ENCODE assay signal across 1 cellular context in the genomic region with DNA sequence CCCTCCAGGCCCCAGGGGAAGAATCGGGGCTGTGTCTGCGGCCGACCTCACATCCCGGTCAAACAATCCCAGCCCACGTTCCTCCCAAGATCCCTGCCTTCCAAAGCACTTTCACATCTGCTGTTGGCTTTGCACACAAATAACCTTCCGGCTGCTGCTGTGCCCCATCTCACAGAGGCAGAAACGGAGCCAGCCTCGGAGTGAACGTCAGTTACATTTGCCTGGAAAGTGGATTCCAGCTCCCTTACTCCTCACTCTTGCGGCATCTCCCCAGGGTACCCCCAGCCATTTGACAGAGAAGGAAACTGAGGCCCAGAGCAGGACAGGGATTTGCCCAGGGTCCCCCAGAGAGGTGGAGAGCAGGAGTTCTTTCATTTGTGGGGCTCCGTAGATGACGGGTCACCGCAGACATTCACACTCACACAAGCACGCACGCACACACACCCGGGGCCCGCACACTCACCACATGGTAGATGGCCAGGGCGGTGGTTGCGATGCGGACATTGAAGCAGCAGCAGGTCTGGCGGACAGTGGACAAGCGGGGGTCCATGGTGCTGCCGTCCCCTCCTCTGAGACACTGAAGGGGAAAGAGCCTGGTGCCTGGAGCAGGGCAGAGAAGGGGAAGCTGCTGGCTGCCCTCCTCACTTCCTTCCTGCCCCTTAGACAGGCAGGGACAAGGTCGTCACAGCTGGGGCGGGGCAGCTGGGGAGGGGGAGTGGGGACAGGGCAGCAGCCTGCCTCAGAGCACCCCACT.
TF ChIP-seq lines count a peak whose summit lies in the region.

A gene with protein sequence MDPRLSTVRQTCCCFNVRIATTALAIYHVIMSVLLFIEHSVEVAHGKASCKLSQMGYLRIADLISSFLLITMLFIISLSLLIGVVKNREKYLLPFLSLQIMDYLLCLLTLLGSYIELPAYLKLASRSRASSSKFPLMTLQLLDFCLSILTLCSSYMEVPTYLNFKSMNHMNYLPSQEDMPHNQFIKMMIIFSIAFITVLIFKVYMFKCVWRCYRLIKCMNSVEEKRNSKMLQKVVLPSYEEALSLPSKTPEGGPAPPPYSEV (minus strand): TSS at position 579 of the 754 bp plus-strand sequence. CDS start 29 bp downstream, at position 550.

TF ChIP-seq in GM12878, 131 proteins besides CTCF, POLR2A, EP300 and RAD21 (continued from another document and continues in another):
- TF ChIP-seq SIX5 (IDR thresholded peaks at IDR 0.05; ENCODE audit: low read depth, low read length, severe bottlenecking), result no peak
- TF ChIP-seq PAX5 (IDR thresholded peaks at IDR 0.05; ENCODE audit: borderline replicate concordance, low read depth, low read length), result peak; percentile 47; the same call in 1 of the 2 replicates
- no peak for TF ChIP-seq WRNIP1 (IDR thresholded peaks at IDR 0.05; ENCODE audit: borderline replicate concordance, low read depth, low read length)
- no peak for TF ChIP-seq CBX3 (IDR thresholded peaks at IDR 0.05; ENCODE audit: borderline replicate concordance, low read depth)
- no peak for TF ChIP-seq NR2C1 (IDR thresholded peaks at IDR 0.05)
- 0 out of 2 replicates have a peak, but pooled peaks have one; percentile 33 for TF ChIP-seq IKZF1 (conservative IDR thresholded peaks at IDR 0.05)
- no peak for TF ChIP-seq ZNF217 (IDR thresholded peaks at IDR 0.05)
- no peak for TF ChIP-seq SREBF1 (IDR thresholded peaks at IDR 0.05; ENCODE audit: low read length)
- TF ChIP-seq, protein P1, sequence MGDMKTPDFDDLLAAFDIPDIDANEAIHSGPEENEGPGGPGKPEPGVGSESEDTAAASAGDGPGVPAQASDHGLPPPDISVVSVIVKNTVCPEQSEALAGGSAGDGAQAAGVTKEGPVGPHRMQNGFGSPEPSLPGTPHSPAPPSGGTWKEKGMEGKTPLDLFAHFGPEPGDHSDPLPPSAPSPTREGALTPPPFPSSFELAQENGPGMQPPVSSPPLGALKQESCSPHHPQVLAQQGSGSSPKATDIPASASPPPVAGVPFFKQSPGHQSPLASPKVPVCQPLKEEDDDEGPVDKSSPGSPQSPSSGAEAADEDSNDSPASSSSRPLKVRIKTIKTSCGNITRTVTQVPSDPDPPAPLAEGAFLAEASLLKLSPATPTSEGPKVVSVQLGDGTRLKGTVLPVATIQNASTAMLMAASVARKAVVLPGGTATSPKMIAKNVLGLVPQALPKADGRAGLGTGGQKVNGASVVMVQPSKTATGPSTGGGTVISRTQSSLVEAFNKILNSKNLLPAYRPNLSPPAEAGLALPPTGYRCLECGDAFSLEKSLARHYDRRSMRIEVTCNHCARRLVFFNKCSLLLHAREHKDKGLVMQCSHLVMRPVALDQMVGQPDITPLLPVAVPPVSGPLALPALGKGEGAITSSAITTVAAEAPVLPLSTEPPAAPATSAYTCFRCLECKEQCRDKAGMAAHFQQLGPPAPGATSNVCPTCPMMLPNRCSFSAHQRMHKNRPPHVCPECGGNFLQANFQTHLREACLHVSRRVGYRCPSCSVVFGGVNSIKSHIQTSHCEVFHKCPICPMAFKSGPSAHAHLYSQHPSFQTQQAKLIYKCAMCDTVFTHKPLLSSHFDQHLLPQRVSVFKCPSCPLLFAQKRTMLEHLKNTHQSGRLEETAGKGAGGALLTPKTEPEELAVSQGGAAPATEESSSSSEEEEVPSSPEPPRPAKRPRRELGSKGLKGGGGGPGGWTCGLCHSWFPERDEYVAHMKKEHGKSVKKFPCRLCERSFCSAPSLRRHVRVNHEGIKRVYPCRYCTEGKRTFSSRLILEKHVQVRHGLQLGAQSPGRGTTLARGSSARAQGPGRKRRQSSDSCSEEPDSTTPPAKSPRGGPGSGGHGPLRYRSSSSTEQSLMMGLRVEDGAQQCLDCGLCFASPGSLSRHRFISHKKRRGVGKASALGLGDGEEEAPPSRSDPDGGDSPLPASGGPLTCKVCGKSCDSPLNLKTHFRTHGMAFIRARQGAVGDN (IDR thresholded peaks at IDR 0.05), result peak; percentile 58; the same call in 1 of the 2 replicates
- TF ChIP-seq RELA (IDR thresholded peaks at IDR 0.05; ENCODE audit: borderline replicate concordance, partially characterized antibody), result no peak
- peak; percentile 92 for TF ChIP-seq POLR2AphosphoS5 (IDR thresholded peaks at IDR 0.05; ENCODE audit: low read length)
- TF ChIP-seq, protein P2, sequence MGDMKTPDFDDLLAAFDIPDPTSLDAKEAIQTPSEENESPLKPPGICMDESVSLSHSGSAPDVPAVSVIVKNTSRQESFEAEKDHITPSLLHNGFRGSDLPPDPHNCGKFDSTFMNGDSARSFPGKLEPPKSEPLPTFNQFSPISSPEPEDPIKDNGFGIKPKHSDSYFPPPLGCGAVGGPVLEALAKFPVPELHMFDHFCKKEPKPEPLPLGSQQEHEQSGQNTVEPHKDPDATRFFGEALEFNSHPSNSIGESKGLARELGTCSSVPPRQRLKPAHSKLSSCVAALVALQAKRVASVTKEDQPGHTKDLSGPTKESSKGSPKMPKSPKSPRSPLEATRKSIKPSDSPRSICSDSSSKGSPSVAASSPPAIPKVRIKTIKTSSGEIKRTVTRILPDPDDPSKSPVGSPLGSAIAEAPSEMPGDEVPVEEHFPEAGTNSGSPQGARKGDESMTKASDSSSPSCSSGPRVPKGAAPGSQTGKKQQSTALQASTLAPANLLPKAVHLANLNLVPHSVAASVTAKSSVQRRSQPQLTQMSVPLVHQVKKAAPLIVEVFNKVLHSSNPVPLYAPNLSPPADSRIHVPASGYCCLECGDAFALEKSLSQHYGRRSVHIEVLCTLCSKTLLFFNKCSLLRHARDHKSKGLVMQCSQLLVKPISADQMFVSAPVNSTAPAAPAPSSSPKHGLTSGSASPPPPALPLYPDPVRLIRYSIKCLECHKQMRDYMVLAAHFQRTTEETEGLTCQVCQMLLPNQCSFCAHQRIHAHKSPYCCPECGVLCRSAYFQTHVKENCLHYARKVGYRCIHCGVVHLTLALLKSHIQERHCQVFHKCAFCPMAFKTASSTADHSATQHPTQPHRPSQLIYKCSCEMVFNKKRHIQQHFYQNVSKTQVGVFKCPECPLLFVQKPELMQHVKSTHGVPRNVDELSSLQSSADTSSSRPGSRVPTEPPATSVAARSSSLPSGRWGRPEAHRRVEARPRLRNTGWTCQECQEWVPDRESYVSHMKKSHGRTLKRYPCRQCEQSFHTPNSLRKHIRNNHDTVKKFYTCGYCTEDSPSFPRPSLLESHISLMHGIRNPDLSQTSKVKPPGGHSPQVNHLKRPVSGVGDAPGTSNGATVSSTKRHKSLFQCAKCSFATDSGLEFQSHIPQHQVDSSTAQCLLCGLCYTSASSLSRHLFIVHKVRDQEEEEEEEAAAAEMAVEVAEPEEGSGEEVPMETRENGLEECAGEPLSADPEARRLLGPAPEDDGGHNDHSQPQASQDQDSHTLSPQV (IDR thresholded peaks at IDR 0.05), result no peak
- TF ChIP-seq, protein P3, sequence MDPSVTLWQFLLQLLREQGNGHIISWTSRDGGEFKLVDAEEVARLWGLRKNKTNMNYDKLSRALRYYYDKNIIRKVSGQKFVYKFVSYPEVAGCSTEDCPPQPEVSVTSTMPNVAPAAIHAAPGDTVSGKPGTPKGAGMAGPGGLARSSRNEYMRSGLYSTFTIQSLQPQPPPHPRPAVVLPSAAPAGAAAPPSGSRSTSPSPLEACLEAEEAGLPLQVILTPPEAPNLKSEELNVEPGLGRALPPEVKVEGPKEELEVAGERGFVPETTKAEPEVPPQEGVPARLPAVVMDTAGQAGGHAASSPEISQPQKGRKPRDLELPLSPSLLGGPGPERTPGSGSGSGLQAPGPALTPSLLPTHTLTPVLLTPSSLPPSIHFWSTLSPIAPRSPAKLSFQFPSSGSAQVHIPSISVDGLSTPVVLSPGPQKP (IDR thresholded peaks at IDR 0.05; ENCODE audit: low read depth, low read length), result no peak
- TF ChIP-seq, protein P4, sequence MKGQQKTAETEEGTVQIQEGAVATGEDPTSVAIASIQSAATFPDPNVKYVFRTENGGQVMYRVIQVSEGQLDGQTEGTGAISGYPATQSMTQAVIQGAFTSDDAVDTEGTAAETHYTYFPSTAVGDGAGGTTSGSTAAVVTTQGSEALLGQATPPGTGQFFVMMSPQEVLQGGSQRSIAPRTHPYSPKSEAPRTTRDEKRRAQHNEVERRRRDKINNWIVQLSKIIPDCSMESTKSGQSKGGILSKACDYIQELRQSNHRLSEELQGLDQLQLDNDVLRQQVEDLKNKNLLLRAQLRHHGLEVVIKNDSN (IDR thresholded peaks at IDR 0.05; ENCODE audit: borderline replicate concordance, extremely low read length, insufficient read depth, low read depth, low read length), result no peak
- TF ChIP-seq TCF12 (IDR thresholded peaks at IDR 0.05; ENCODE audit: low read depth, low read length), result no peak
- no peak for TF ChIP-seq HDAC6 (IDR thresholded peaks at IDR 0.05; ENCODE audit: unreplicated experiment)
- TF ChIP-seq, protein P5, sequence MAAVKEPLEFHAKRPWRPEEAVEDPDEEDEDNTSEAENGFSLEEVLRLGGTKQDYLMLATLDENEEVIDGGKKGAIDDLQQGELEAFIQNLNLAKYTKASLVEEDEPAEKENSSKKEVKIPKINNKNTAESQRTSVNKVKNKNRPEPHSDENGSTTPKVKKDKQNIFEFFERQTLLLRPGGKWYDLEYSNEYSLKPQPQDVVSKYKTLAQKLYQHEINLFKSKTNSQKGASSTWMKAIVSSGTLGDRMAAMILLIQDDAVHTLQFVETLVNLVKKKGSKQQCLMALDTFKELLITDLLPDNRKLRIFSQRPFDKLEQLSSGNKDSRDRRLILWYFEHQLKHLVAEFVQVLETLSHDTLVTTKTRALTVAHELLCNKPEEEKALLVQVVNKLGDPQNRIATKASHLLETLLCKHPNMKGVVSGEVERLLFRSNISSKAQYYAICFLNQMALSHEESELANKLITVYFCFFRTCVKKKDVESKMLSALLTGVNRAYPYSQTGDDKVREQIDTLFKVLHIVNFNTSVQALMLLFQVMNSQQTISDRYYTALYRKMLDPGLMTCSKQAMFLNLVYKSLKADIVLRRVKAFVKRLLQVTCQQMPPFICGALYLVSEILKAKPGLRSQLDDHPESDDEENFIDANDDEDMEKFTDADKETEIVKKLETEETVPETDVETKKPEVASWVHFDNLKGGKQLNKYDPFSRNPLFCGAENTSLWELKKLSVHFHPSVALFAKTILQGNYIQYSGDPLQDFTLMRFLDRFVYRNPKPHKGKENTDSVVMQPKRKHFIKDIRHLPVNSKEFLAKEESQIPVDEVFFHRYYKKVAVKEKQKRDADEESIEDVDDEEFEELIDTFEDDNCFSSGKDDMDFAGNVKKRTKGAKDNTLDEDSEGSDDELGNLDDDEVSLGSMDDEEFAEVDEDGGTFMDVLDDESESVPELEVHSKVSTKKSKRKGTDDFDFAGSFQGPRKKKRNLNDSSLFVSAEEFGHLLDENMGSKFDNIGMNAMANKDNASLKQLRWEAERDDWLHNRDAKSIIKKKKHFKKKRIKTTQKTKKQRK (IDR thresholded peaks at IDR 0.05; ENCODE audit: low read depth, low read length), result no peak
- TF ChIP-seq, protein P6, sequence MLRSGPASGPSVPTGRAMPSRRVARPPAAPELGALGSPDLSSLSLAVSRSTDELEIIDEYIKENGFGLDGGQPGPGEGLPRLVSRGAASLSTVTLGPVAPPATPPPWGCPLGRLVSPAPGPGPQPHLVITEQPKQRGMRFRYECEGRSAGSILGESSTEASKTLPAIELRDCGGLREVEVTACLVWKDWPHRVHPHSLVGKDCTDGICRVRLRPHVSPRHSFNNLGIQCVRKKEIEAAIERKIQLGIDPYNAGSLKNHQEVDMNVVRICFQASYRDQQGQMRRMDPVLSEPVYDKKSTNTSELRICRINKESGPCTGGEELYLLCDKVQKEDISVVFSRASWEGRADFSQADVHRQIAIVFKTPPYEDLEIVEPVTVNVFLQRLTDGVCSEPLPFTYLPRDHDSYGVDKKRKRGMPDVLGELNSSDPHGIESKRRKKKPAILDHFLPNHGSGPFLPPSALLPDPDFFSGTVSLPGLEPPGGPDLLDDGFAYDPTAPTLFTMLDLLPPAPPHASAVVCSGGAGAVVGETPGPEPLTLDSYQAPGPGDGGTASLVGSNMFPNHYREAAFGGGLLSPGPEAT (IDR thresholded peaks at IDR 0.05; ENCODE audit: low read depth), result no peak
- TF ChIP-seq SRF (IDR thresholded peaks at IDR 0.05; ENCODE audit: low read depth in 2 of 2, low read length in 2 of 2), result no peak
- TF ChIP-seq RAD51 (IDR thresholded peaks at IDR 0.05), result no peak
- TF ChIP-seq SIN3A (IDR thresholded peaks at IDR 0.05; ENCODE audit: low read depth, low read length), result no peak
- TF ChIP-seq RUNX3 (IDR thresholded peaks at IDR 0.05; ENCODE audit: low read length), result no peak
- no peak for TF ChIP-seq MEF2B (IDR thresholded peaks at IDR 0.05; ENCODE audit: partially characterized antibody, poor library complexity, severe bottlenecking)
- TF ChIP-seq NRF1 (conservative IDR thresholded peaks at IDR 0.05; ENCODE audit: low read depth, low read length), result no peak
- TF ChIP-seq KDM1A (IDR thresholded peaks at IDR 0.05; ENCODE audit: borderline replicate concordance), result no peak
- TF ChIP-seq, protein P7, sequence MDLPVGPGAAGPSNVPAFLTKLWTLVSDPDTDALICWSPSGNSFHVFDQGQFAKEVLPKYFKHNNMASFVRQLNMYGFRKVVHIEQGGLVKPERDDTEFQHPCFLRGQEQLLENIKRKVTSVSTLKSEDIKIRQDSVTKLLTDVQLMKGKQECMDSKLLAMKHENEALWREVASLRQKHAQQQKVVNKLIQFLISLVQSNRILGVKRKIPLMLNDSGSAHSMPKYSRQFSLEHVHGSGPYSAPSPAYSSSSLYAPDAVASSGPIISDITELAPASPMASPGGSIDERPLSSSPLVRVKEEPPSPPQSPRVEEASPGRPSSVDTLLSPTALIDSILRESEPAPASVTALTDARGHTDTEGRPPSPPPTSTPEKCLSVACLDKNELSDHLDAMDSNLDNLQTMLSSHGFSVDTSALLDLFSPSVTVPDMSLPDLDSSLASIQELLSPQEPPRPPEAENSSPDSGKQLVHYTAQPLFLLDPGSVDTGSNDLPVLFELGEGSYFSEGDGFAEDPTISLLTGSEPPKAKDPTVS (IDR thresholded peaks at IDR 0.05; ENCODE audit: low read depth, low read length), result no peak
- TF ChIP-seq TARDBP (IDR thresholded peaks at IDR 0.05; ENCODE audit: borderline replicate concordance), result no peak
- TF ChIP-seq CBFB (IDR thresholded peaks at IDR 0.05; ENCODE audit: low read depth), result peak; percentile 41; the same call in 1 of the 2 replicates
- TF ChIP-seq ZNF622 (IDR thresholded peaks at IDR 0.05), result no peak
- no peak for TF ChIP-seq ZNF384 (IDR thresholded peaks at IDR 0.05; ENCODE audit: borderline replicate concordance, low read depth, low read length)
- TF ChIP-seq, protein P8, sequence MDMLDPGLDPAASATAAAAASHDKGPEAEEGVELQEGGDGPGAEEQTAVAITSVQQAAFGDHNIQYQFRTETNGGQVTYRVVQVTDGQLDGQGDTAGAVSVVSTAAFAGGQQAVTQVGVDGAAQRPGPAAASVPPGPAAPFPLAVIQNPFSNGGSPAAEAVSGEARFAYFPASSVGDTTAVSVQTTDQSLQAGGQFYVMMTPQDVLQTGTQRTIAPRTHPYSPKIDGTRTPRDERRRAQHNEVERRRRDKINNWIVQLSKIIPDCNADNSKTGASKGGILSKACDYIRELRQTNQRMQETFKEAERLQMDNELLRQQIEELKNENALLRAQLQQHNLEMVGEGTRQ (IDR thresholded peaks at IDR 0.05; ENCODE audit: borderline replicate concordance, low read depth, low read length), result no peak
- TF ChIP-seq MYC (IDR thresholded peaks at IDR 0.05; ENCODE audit: insufficient read depth, insufficient read length, insufficient replicate concordance, low read length, severe bottlenecking), result no peak
- TF ChIP-seq NR2C2 (IDR thresholded peaks at IDR 0.05; ENCODE audit: borderline replicate concordance, control insufficient read depth, insufficient read length, low read depth), result no peak
- TF ChIP-seq MYB (IDR thresholded peaks at IDR 0.05; ENCODE audit: borderline replicate concordance, low read depth, low read length), result no peak
- TF ChIP-seq GABPA (IDR thresholded peaks at IDR 0.05; ENCODE audit: low read depth), result no peak
- no peak for TF ChIP-seq SUPT20H (IDR thresholded peaks at IDR 0.05; ENCODE audit: borderline replicate concordance, control insufficient read depth, low read depth, low read length)
- no peak for TF ChIP-seq ZNF274 (IDR thresholded peaks at IDR 0.05; ENCODE audit: insufficient read depth, insufficient read length)
- TF ChIP-seq ETV6 (conservative IDR thresholded peaks at IDR 0.05 in 1 of 2, IDR thresholded peaks at IDR 0.05 in 1 of 2; ENCODE audit: borderline replicate concordance in 1 of 2, low read depth in 1 of 2), result peak in 1 of 2 experiments; percentile 64; a peak in 2 of 4 replicates
